14 cellular contexts compared by ENCODE assay signal in the genomic region with DNA sequence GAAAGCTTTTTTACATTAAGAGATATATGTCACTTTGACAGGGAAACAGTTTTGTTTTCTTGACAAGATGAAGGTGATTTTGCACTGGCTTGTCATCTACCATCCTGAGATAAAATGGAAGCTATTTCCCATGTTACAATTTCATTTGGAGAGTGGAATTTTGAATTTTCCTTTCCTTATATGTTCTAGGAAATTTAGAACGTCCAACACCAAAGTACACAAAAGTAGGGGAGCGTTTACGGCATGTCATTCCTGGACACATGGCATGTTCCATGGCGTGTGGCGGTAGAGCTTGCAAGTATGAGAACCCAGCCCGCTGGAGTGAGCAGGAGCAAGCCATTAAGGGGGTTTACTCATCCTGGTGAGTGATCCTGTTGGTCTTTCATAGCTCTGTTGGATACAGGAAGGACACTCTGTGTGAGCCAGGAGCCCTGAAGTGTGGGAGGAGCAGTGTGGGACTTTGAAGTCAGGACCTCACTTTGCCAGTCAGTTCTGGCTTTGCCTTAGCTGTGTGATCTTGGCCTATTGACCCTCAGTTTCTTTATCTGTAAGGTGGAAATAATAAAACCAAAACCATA. TPM values are rescaled to one million over a fixed set of nuclear protein-coding genes. Genes with fewer than 3 reads are reported as not detected.
A peak's percentile ranks its signal among the peaks of the same experiment; 100 is the strongest.
DNase-seq lines count a peak whose midpoint lies in the region; ATAC-seq and TF ChIP-seq lines count a peak whose summit lies in the region.
"Had no signal": no experiment of that assay in that cellular context is flagged by ENCODE, and none has a peak within 500 bp of the region (broad histone marks: within the 10 kb centered on the region; RNA-seq: fewer than 3 reads in every experiment).

No MANE protein-coding gene starts in this region.

- H3K9me3 Mint-ChIP-seq in HFFc6: no peaks in the 10 kb centered on the region
- H3K9me3 Mint-ChIP-seq: IgD-negative memory B cell had no signal

- H3K36me3 Mint-ChIP-seq in HFFc6 (ENCODE audit: low read depth): no peaks in the 10 kb centered on the region

- in situ Hi-C loops in ACHN (cut with HindIII; ENCODE audit: low pct_ligation_motif_present, low pct_unique_long_range_greater_than_20kb, low sequenced_read_pairs): no loop called here

- no peaks in the 10 kb centered on the region for H3K27me3 Mint-ChIP-seq in HFFc6 (ENCODE audit: insufficient read depth)
- H3K27me3 Mint-ChIP-seq: IgD-negative memory B cell had no signal

- no peak for ATAC-seq in GM18517 (IDR thresholded peaks at IDR 0.05; ENCODE audit: unreplicated experiment)
- ATAC-seq: pancreas had no signal

- peak; percentile 32 for DNase-seq in ACHN
- no peak for DNase-seq in HFFc6
- peak; percentile 50 for DNase-seq in astrocyte of the hippocampus (ENCODE audit: low read depth, low spot score)
- DNase-seq in islet precursor cell: peak; percentile 83
- no peak for DNase-seq in germinal center (ENCODE audit: low spot score)
- DNase-seq in DMS153 treated with DMSO at 0.1 percent for 48 hours (lab: John Stamatoyannopoulos, UW; ENCODE audit: unreplicated experiment): no peak
- no peak for DNase-seq in NK-92 treated with Interleukin-12 subunit alpha and Interleukin-12 subunit beta, amount 100 ng/mL, for 24 hours (lab: John Stamatoyannopoulos, UW)
- DNase-seq: activated CD4-positive, alpha-beta T cell treated with anti-CD3 and anti-CD28 coated beads for 4 hours; activated naive CD4-positive, alpha-beta T cell treated with Interleukin-2 at 50 U/mL for 16 hours; pancreas; upper lobe of right lung had no signal

- no peak for TF ChIP-seq CTCF in HFFc6 (IDR thresholded peaks at IDR 0.05)

- H3K4me1 Mint-ChIP-seq in HFFc6 (ENCODE audit: low read depth): peaks cover 22% of the 10 kb centered on the region
- H3K4me1 Mint-ChIP-seq: CD14-positive monocyte, IgD-negative memory B cell had no signal

- peak overlapping the region; percentile 45; the same call in 1 of the 2 replicates for H3K27ac Mint-ChIP-seq in HFFc6
- H3K27ac Mint-ChIP-seq: CD14-positive monocyte, IgD-negative memory B cell had no signal

- no peak overlapping the region for H3K4me3 Mint-ChIP-seq in HFFc6
- H3K4me3 Mint-ChIP-seq: CD14-positive monocyte, IgD-negative memory B cell had no signal

RNA-seq across cellular contexts. Expression of a gene that starts 0.9 kb away (rescaled TPM):
- total RNA-seq in HFFc6 (2021; fragmentation: NEBNext Ultra II Directional; extraction: Animal tissue kit (Norgen Biotek cat#: 25700)): 1 to 10 TPM; 2.3 to 3.1 (median 2.9) TPM

Comparison
In these comparisons a context has a peak if more than half of its experiments do, and no peak if none do; other contexts are left out.
1. DNase-seq: peak in ACHN (single experiment), astrocyte of the hippocampus (single experiment) and islet precursor cell (single experiment); none in HFFc6 (single experiment), germinal center (single experiment), DMS153 treated with DMSO at 0.1 percent for 48 hours (single experiment) and NK-92 treated with Interleukin-12 subunit alpha and Interleukin-12 subunit beta, amount 100 ng/mL, for 24 hours (single experiment).